ENCODE assay signal across 28 cellular contexts in genomic region chr6:28945360-28945759, GRCh38.
DNase-seq lines count a peak whose midpoint lies in the region; ATAC-seq and TF ChIP-seq lines count a peak whose summit lies in the region.
"Had no signal": no experiment of that assay in that cellular context is flagged by ENCODE, and none has a peak within 500 bp of the region (broad histone marks: within the 10 kb centered on the region; RNA-seq: fewer than 3 reads in every experiment).

No MANE protein-coding gene starts in this region.

- H2AFZ ChIP-seq in OCI-LY3 (ENCODE audit: low read depth, low read length) = no peak overlapping the region

- H4K20me1 ChIP-seq in OCI-LY3 (ENCODE audit: insufficient read depth, low read length) = no peaks in the 10 kb centered on the region

- peaks cover 15% of the 10 kb centered on the region for H3K4me1 ChIP-seq in OCI-LY3 (ENCODE audit: low read length)

- peak overlapping the region; percentile 98 for H3K4me3 ChIP-seq in OCI-LY3 (ENCODE audit: low read length)
- H3K4me3 ChIP-seq: A549, spleen, tibial nerve had no signal

- no peaks in the 10 kb centered on the region for H3K9me3 ChIP-seq in OCI-LY3 (ENCODE audit: insufficient read depth, low read length)
- H3K9me3 ChIP-seq: A549, Caco-2, left ventricle myocardium inferior, SK-N-SH, spleen, tibial nerve had no signal

- peak overlapping the region; percentile 86 for H3K27ac Mint-ChIP-seq in dendritic cell treated with granulocyte-macrophage colony-stimulating factor and Interleukin-4, amounts not matched to agents 40 ng/mL and 50 ng/mL, for 4 days
- H3K27ac Mint-ChIP-seq: H9 had no signal

- no peak overlapping the region for H3K9ac ChIP-seq in OCI-LY3 (ENCODE audit: low read length)
- H3K9ac ChIP-seq: SK-N-SH had no signal

- H3K4me2 ChIP-seq in OCI-LY3 (ENCODE audit: low read length) = peak overlapping the region; percentile 74
- H3K4me2 ChIP-seq: SK-N-SH had no signal

- no peak overlapping the region for H3K4me3 Mint-ChIP-seq in dendritic cell treated with granulocyte-macrophage colony-stimulating factor and Interleukin-4, amounts not matched to agents 40 ng/mL and 50 ng/mL, for 4 days
- H3K4me3 Mint-ChIP-seq: activated T-helper 1 cell treated with anti-CD3 and anti-CD28 coated beads, Interleukin-12 subunit alpha, Interleukin-12 subunit beta, Interleukin-2, Interleukin-4 antibody, amounts not matched to agents 30 ng/mL and 10 ng/mL and 1 ng/mL, durations not matched to agents 14 hours and 24 hours and 36 hours had no signal

- DNase-seq in CD1c-positive myeloid dendritic cell (ENCODE audit: extremely low spot score) = peak; percentile 23
- DNase-seq in Kasumi-1 (lab: John Stamatoyannopoulos, UW) = peak; percentile 23 to 44
- no peak for DNase-seq in C1 segment of cervical spinal cord (lab: John Stamatoyannopoulos, UW)
- no peak for DNase-seq in COLO668 (lab: John Stamatoyannopoulos, UW; ENCODE audit: unreplicated experiment)
- DNase-seq in activated gamma-delta T cell (lab: John Stamatoyannopoulos, UW) = no peak
- DNase-seq: activated CD4-positive, alpha-beta T cell treated with anti-CD3 and anti-CD28 coated beads, Interleukin-2, amount 50 U/mL, for 4 hours; activated CD4-positive, CD25-positive, alpha-beta regulatory T cell; activated naive CD4-positive, alpha-beta T cell treated with anti-CD3 and anti-CD28 coated beads, Interleukin-2, amount 50 U/mL, for 16 hours; amniotic stem cell; Caco-2; DND-41; H9; islet precursor cell; left ventricle myocardium inferior; naive thymus-derived CD8-positive, alpha-beta T cell; NCI-H1105 treated with DMSO at 0.1 percent for 48 hours; NCI-H1930; NCI-H524 treated with DMSO at 0.1 percent for 48 hours; NK-92 treated with Interleukin-12 subunit alpha and Interleukin-12 subunit beta, amount 100 ng/mL, for 24 hours; SK-N-SH; spleen; T1000 had no signal

- H3K9me3 Mint-ChIP-seq in dendritic cell treated with granulocyte-macrophage colony-stimulating factor and Interleukin-4, amounts not matched to agents 40 ng/mL and 50 ng/mL, for 4 days = peaks cover 8% of the 10 kb centered on the region
- H3K9me3 Mint-ChIP-seq: activated T-helper 1 cell treated with anti-CD3 and anti-CD28 coated beads, Interleukin-12 subunit alpha, Interleukin-12 subunit beta, Interleukin-2, Interleukin-4 antibody, amounts not matched to agents 30 ng/mL and 10 ng/mL and 1 ng/mL, durations not matched to agents 14 hours and 24 hours and 36 hours had no signal

- peaks cover 50% of the 10 kb centered on the region for H3K4me1 Mint-ChIP-seq in dendritic cell treated with granulocyte-macrophage colony-stimulating factor and Interleukin-4, amounts not matched to agents 40 ng/mL and 50 ng/mL, for 4 days (ENCODE audit: low read depth)

- no peaks in the 10 kb centered on the region for H3K36me3 Mint-ChIP-seq in dendritic cell treated with granulocyte-macrophage colony-stimulating factor and Interleukin-4, amounts not matched to agents 40 ng/mL and 50 ng/mL, for 4 days (ENCODE audit: low read depth)
- H3K36me3 Mint-ChIP-seq: naive thymus-derived CD8-positive, alpha-beta T cell had no signal

- peaks cover 1% of the 10 kb centered on the region for H3K27me3 Mint-ChIP-seq in dendritic cell treated with granulocyte-macrophage colony-stimulating factor and Interleukin-4, amounts not matched to agents 40 ng/mL and 50 ng/mL, for 4 days

- H3K27me3 ChIP-seq in OCI-LY3 (ENCODE audit: low read depth, low read length) = no peaks in the 10 kb centered on the region
- H3K27me3 ChIP-seq: spleen, tibial nerve had no signal

- H3K27ac ChIP-seq in OCI-LY3 (ENCODE audit: low read length) = no peak overlapping the region
- H3K27ac ChIP-seq: A549, left ventricle myocardium inferior, tibial nerve had no signal

- no peak for TF ChIP-seq CTCF in OCI-LY3 (IDR thresholded peaks at IDR 0.05; ENCODE audit: low read depth, low read length)

- no peaks in the 10 kb centered on the region for H3K36me3 ChIP-seq in OCI-LY3 (replicated peaks; ENCODE audit: low read depth, low read length)
- H3K36me3 ChIP-seq: left ventricle myocardium inferior, spleen, tibial nerve had no signal

- H3K79me2 ChIP-seq in OCI-LY3 (ENCODE audit: low read length) = no peaks in the 10 kb centered on the region

- intact Hi-C loops in dendritic cell treated with granulocyte-macrophage colony-stimulating factor and Interleukin-4, amounts not matched to agents 40 ng/mL and 50 ng/mL, for 4 days (cut with micrococcal nuclease) = no loop called here

- ATAC-seq in GM18520 (IDR thresholded peaks at IDR 0.05; ENCODE audit: unreplicated experiment) = no peak
- ATAC-seq: A549; naive thymus-derived CD8-positive, alpha-beta T cell had no signal

Comparison
In these comparisons a context has a peak if more than half of its experiments do, and no peak if none do; other contexts are left out.
1. DNase-seq: peak in CD1c-positive myeloid dendritic cell (single experiment) and Kasumi-1 (2 of 2); none in C1 segment of cervical spinal cord (0 of 14), COLO668 (single experiment) and activated gamma-delta T cell (single experiment).